ENCODE assay signal across 13 cellular contexts in the genomic region with DNA sequence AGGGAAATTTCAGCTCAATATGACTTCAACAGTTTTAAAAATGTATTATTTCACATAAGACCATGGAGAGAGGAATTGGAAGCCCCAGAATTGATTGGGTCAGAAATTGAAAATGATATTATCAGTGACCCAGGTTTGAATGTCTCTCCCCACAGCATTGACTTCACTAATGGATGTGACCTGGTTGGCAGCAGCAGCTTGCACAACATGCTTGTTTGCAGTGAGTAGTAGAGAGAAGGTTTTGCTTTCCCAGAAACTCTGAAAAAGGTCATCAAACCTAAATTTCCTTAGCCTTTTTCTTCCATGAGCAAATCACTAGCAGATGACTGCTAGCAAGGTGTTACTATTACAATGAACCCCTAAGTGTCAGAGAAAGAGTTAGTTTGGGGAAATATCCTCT. TPM values are rescaled to one million over a fixed set of nuclear protein-coding genes. Genes with fewer than 3 reads are reported as not detected.
"Had no signal": no experiment of that assay in that cellular context is flagged by ENCODE, and none has a peak within 500 bp of the region (broad histone marks: within the 10 kb centered on the region; RNA-seq: fewer than 3 reads in every experiment).

No MANE protein-coding gene starts in this region.

RNA-seq across cellular contexts. Expression of gene NUTM2B, which starts 39.7 kb away (rescaled TPM):
- total RNA-seq: astrocyte had no signal

RNA-seq across cellular contexts. Expression of gene SFTPA1, which starts 52.5 kb away (rescaled TPM):
- total RNA-seq: activated naive CD4-positive, alpha-beta T cell treated with anti-CD3 and anti-CD28 coated beads for 36 hours; activated naive CD4-positive, alpha-beta T cell treated with anti-CD3 and anti-CD28 coated beads, Interleukin-2, amount 50 U/mL, for 72 hours; activated naive CD8-positive, alpha-beta T cell treated with anti-CD3 and anti-CD28 coated beads for 36 hours; activated naive CD8-positive, alpha-beta T cell treated with anti-CD3 and anti-CD28 coated beads, Interleukin-2, amount 10 ng/mL, durations not matched to agents 7 days and 5 days; activated T-cell treated with anti-CD3 and anti-CD28 coated beads, Interleukin-2, amount 50 U/mL, for 72 hours; activated T-helper 1 cell treated with anti-CD3 and anti-CD28 coated beads, Interleukin-12 subunit alpha, Interleukin-12 subunit beta, Interleukin-2, Interleukin-4 antibody, amounts not matched to agents 30 ng/mL and 10 ng/mL and 1 ng/mL, durations not matched to agents 14 hours and 24 hours and 36 hours; activated T-helper 2 cell treated with anti-CD3 and anti-CD28 coated beads, Interferon-gamma antibody, Interleukin-2, Interleukin-4, amounts not matched to agents 10 μg/mL and 5 μg/mL and 100 μg/mL, durations not matched to agents 14 hours and 24 hours and 36 hours; ascending aorta; astrocyte; breast epithelium; bronchial epithelial cell; cardiac muscle cell; chondrocyte had no signal
